In the genomic region with DNA sequence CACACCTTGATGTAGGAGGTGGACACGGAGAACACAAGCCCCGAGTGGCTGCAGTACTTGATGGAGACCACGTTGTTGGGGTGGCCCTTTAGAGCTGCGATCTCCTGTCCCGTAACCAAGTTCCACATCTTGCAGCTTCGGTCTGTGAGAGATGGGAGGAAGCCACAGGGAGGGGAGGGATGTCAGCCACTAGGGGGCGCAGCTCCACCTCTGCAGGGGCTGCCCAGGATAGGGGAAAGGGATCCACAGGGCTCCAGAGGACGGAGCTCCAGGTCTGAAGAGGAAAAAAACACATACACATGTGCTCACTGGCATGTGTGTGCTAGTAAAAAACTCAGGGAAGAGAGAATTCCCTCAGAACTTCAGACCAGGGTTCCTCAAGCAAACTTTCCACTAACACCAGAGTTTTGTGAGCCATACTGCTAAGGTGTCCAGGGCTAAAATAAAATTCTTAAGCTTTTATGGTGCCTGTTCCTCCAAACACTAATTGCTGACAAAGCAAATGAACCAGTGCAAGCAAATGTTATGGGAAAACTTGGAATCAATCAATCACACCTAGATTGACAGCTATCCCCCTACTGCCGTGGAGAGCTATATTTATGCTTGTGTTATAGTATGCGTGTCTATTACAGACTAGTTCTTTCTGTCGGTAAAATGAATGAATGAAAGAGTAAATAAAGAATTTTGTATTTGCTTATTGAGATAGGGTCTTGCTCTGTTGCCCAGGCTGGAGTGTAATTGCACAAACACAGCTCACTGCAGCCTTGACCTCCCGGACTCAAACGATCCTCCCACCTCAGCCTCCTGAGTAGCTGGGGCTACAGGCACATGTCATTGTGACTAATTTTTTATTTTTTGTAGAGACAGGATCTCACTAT, we compare ENCODE assay signal across 8 cellular contexts. TPM values are rescaled to one million over a fixed set of nuclear protein-coding genes. Genes with fewer than 3 reads are reported as not detected.
DNase-seq lines count a peak whose midpoint lies in the region; ATAC-seq, FAIRE-seq and TF ChIP-seq lines count a peak whose summit lies in the region.

No MANE protein-coding gene starts in this region.

- H3K79me2 ChIP-seq in keratinocyte (ENCODE audit: control insufficient read depth, insufficient read depth, low read length), result no peaks in the 10 kb centered on the region

- peaks cover 99% of the 10 kb centered on the region for H3K36me3 Mint-ChIP-seq in activated T-helper 17 cell treated with anti-CD3 and anti-CD28 coated beads, Interleukin-2, amount 50 U/mL, for 72 hours (ENCODE audit: low read depth)

- H3K4me2 ChIP-seq in keratinocyte (ENCODE audit: control insufficient read depth, extremely low read depth, insufficient read depth, low read depth, low read length), result no peak overlapping the region

- H2AFZ ChIP-seq in keratinocyte (ENCODE audit: control insufficient read depth, low read length), result no peak overlapping the region

- dilution Hi-C loops in keratinocyte (cut with MboI; ENCODE audit: extremely low pct_ligation_motif_present, low sequenced_read_pairs), result no loop called here

- H3K4me1 ChIP-seq in BE2C (no peaks in the 10 kb centered on the region), keratinocyte (ENCODE audit: control insufficient read depth, extremely low read depth, insufficient read depth, low read length) (no peaks in the 10 kb centered on the region)

- H3K27ac Mint-ChIP-seq in activated T-helper 17 cell treated with anti-CD3 and anti-CD28 coated beads, Interleukin-2, amount 50 U/mL, for 72 hours, result no peak overlapping the region

- H3K36me3 ChIP-seq in BE2C (no peaks in the 10 kb centered on the region), keratinocyte (ENCODE audit: control insufficient read depth in 2 of 2, extremely low read depth in 1 of 2, insufficient read depth in 2 of 2, low read length in 2 of 2) (no peaks in the 10 kb centered on the region)

- no peaks in the 10 kb centered on the region for H3K27me3 Mint-ChIP-seq in activated T-helper 17 cell treated with anti-CD3 and anti-CD28 coated beads, Interleukin-2, amount 50 U/mL, for 72 hours

- TF ChIP-seq CTCF in BE2C (IDR thresholded peaks at IDR 0.05; ENCODE audit: low read depth, low read length) (peak; percentile 96), GM20000 (IDR thresholded peaks at IDR 0.05; ENCODE audit: extremely low read depth, missing control alignments) (peak; percentile 34), keratinocyte (optimal IDR thresholded peaks at IDR 0.05 in 1 of 3, IDR thresholded peaks at IDR 0.05 in 1 of 3, conservative IDR thresholded peaks at IDR 0.05 in 1 of 3; ENCODE audit: extremely low read depth in 1 of 3, insufficient read depth in 2 of 3, low read length in 3 of 3) (peak; percentile 63 to 82 (median 66))

- FAIRE-seq in keratinocyte (lab: Jason Lieb, UNC), result no peak

- no peak overlapping the region for H3K4me3 ChIP-seq in BE2C (ENCODE audit: low read depth, low read length)
- no peak overlapping the region for H3K4me3 ChIP-seq in keratinocyte (ENCODE audit: control insufficient read depth in 2 of 3, extremely low read depth in 1 of 3, insufficient read depth in 2 of 3, low read depth in 1 of 3, low read length in 3 of 3)

- no peaks in the 10 kb centered on the region for H3K4me1 Mint-ChIP-seq in activated T-helper 17 cell treated with anti-CD3 and anti-CD28 coated beads, Interleukin-2, amount 50 U/mL, for 72 hours

- H3K9me3 ChIP-seq in BE2C (no peaks in the 10 kb centered on the region), keratinocyte (ENCODE audit: control insufficient read depth, low read depth, low read length) (no peaks in the 10 kb centered on the region)

- DNase-seq in BE2C (peak; percentile 83), GM20000 (ENCODE audit: low spot score) (peak; percentile 73), RPMI7951 (ENCODE audit: low read depth) (peak; percentile 15), keratinocyte (ENCODE audit: low read depth, low spot score) (no peak)
- peak; percentile 63 to 66 for DNase-seq in stimulated activated CD8-positive, alpha-beta memory T cell treated with anti-CD3 and anti-CD28 coated beads, Interleukin-2, amount 100 ng/mL, for 48 hours (ENCODE audit: low read depth in 2 of 2)

- H3K27me3 ChIP-seq in BE2C (peaks cover 9% of the 10 kb centered on the region), keratinocyte (ENCODE audit: control insufficient read depth, extremely low read depth, insufficient read depth, low read length) (no peaks in the 10 kb centered on the region)

- H3K9me3 Mint-ChIP-seq in activated T-helper 17 cell treated with anti-CD3 and anti-CD28 coated beads, Interleukin-2, amount 50 U/mL, for 72 hours, result no peaks in the 10 kb centered on the region

- H3K9me1 ChIP-seq in keratinocyte (ENCODE audit: control insufficient read depth, extremely low read depth, insufficient read depth, low read length), result no peaks in the 10 kb centered on the region

- no peaks in the 10 kb centered on the region for H4K20me1 ChIP-seq in keratinocyte (ENCODE audit: control insufficient read depth, extremely low read depth, insufficient read depth, low read length)

- no peak overlapping the region for H3K27ac ChIP-seq in keratinocyte (ENCODE audit: control insufficient read depth, insufficient read depth, low read length)

- peak; percentile 83 for ATAC-seq in activated T-helper 17 cell treated with anti-CD3 and anti-CD28 coated beads, Interleukin-2, amount 50 U/mL, for 72 hours (replicated peaks)
- ATAC-seq in GM21360 (IDR thresholded peaks at IDR 0.05; ENCODE audit: unreplicated experiment) (no peak), GM21515 (IDR thresholded peaks at IDR 0.05; ENCODE audit: unreplicated experiment) (no peak)

- H3K4me3 Mint-ChIP-seq in activated T-helper 17 cell treated with anti-CD3 and anti-CD28 coated beads, Interleukin-2, amount 50 U/mL, for 72 hours, result no peak overlapping the region

- no peak overlapping the region for H3K9ac ChIP-seq in keratinocyte (ENCODE audit: control insufficient read depth, extremely low read depth, insufficient read depth, low read length)

RNA-seq across cellular contexts. Expression of a gene that starts 43.7 kb away (rescaled TPM):
- 0.14 TPM for polyA plus RNA-seq in BE2C (2012; ENCODE audit: insufficient read depth, insufficient read length, low read depth)
- total RNA-seq in RPMI7951 (2014; rRNA removed; shearing (Covaris generic)), result 0.60 and 0.68 TPM in 2 replicates
- 100 to 1,000 TPM in 1 of 2 donors, 10 to 100 TPM in 1; 64.2 to 102 TPM for total RNA-seq in activated T-helper 17 cell treated with anti-CD3 and anti-CD28 coated beads, Interleukin-2, amount 50 U/mL, for 72 hours
- 0.17 to 0.20 TPM (median 0.17 TPM) in 3 replicates for polyA plus RNA-seq in keratinocyte
- polyA plus RNA-seq in keratinocyte (2011; ENCODE audit: low read depth), result 0.31 TPM
- 0.15 and 0.34 TPM in 2 replicates for polyA plus RNA-seq in keratinocyte (2011; cell fraction: cytosol; rRNA removed)
- 0.87 and 1.1 TPM in 2 replicates for polyA plus RNA-seq in keratinocyte (2011; cell fraction: nucleus; rRNA removed)
- 0.24 and 0.38 TPM in 2 replicates for polyA plus RNA-seq in keratinocyte (2012; ENCODE audit: low replicate concordance)
- 0.20 to 1.4 TPM (median 0.38 TPM) in 3 replicates for polyA minus RNA-seq in keratinocyte
- polyA minus RNA-seq in keratinocyte (2011; cell fraction: cytosol; rRNA and poly(A)+ RNA removed), result 0.77 TPM
- polyA minus RNA-seq in keratinocyte (2011; cell fraction: nucleus; rRNA and poly(A)+ RNA removed), result 0.53 and 0.62 TPM in 2 replicates

Comparison
In these comparisons a context has a peak if more than half of its experiments do, and no peak if none do; other contexts are left out.
1. CTCF ChIP-seq: peak in every context shown above with its lines; median percentile 96 in BE2C; 66 in keratinocyte; 34 in GM20000.
2. RNA of a gene that starts 43.7 kb away (total RNA-seq): 64.2 to 102 TPM in activated T-helper 17 cell treated with anti-CD3 and anti-CD28 coated beads, Interleukin-2, amount 50 U/mL, for 72 hours; 0.60 to 0.68 TPM in RPMI7951; every median in the first group is over 10 times any median in the second.